1 cellular context compared by ENCODE assay signal in the genomic region with DNA sequence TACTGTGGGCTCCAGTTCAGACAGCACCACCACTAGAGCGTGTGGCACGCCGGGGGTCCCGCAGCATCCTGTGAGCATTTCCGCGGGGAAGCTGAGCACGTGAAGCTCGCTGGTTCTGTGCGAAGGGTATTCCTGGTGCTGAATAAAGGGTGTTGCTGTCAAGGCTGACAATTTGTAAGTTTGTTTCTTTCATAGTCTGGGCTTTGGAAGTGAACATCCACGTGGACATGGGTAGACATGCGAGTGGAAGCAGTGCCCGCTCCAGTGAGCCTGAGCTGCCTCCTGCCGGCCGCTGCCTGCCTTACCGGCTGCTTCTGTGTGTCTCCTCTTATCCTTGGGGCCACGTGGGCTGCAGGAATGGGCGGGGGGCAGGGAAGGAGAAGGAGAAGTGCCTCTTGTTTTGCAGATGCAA.
A peak's percentile ranks its signal among the peaks of the same experiment; 100 is the strongest.
TF ChIP-seq lines count a peak whose summit lies in the region.

No MANE protein-coding gene starts in this region.

TF ChIP-seq in H1, 55 proteins besides CTCF, POLR2A, EP300 and RAD21:
- no peak for TF ChIP-seq CHD1 (IDR thresholded peaks at IDR 0.05; ENCODE audit: low read depth, low read length)
- TF ChIP-seq, protein P1, sequence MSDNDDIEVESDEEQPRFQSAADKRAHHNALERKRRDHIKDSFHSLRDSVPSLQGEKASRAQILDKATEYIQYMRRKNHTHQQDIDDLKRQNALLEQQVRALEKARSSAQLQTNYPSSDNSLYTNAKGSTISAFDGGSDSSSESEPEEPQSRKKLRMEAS (IDR thresholded peaks at IDR 0.05), result peak; percentile 45
TF ChIP-seq in H1: peak in this region for 1.
